Comparison of ENCODE assay signal across 26 cellular contexts in genomic region chr9:92527832-92528536, GRCh38. TPM values are rescaled to one million over a fixed set of nuclear protein-coding genes. Genes with fewer than 3 reads are reported as not detected.
DNase-seq lines count a peak whose midpoint lies in the region; ATAC-seq and TF ChIP-seq lines count a peak whose summit lies in the region.
"Had no signal": no experiment of that assay in that cellular context is flagged by ENCODE, and none has a peak within 500 bp of the region (broad histone marks: within the 10 kb centered on the region; RNA-seq: fewer than 3 reads in every experiment).

No MANE protein-coding gene starts in this region.

- peak overlapping the region; percentile 25 for H3K27ac Mint-ChIP-seq in activated CD4-positive, alpha-beta T cell treated with anti-CD3 and anti-CD28 coated beads, Interleukin-2, amount 10 ng/mL, durations not matched to agents 24 days and 14 days
- no peak overlapping the region for H3K27ac Mint-ChIP-seq in activated CD4-positive, alpha-beta T cell treated with anti-CD3 and anti-CD28 coated beads, Interleukin-2, amount 10 ng/mL, durations not matched to agents 7 days and 5 days
- H3K27ac Mint-ChIP-seq in WTC11, result peak overlapping the region; percentile 38
- H3K27ac Mint-ChIP-seq in nephron progenitor cell, result peak overlapping the region; percentile 87
- H3K27ac Mint-ChIP-seq in activated T-helper 1 cell treated with anti-CD3 and anti-CD28 coated beads, Interleukin-12 subunit alpha, Interleukin-12 subunit beta, Interleukin-2, Interleukin-4 antibody, amounts not matched to agents 30 ng/mL and 10 ng/mL and 1 ng/mL, durations not matched to agents 14 hours and 24 hours and 36 hours, result no peak overlapping the region
- H3K27ac Mint-ChIP-seq: IgD-negative memory B cell had no signal

- H3K4me1 Mint-ChIP-seq in activated CD4-positive, alpha-beta T cell treated with anti-CD3 and anti-CD28 coated beads, Interleukin-2, amount 10 ng/mL, durations not matched to agents 24 days and 14 days, result peaks cover 3% of the 10 kb centered on the region
- H3K4me1 Mint-ChIP-seq in activated CD4-positive, alpha-beta T cell treated with anti-CD3 and anti-CD28 coated beads, Interleukin-2, amount 10 ng/mL, durations not matched to agents 7 days and 5 days, result no peaks in the 10 kb centered on the region
- no peaks in the 10 kb centered on the region for H3K4me1 Mint-ChIP-seq in WTC11
- peaks cover 11% of the 10 kb centered on the region for H3K4me1 Mint-ChIP-seq in nephron progenitor cell
- no peaks in the 10 kb centered on the region for H3K4me1 Mint-ChIP-seq in activated T-helper 1 cell treated with anti-CD3 and anti-CD28 coated beads, Interleukin-12 subunit alpha, Interleukin-12 subunit beta, Interleukin-2, Interleukin-4 antibody, amounts not matched to agents 30 ng/mL and 10 ng/mL and 1 ng/mL, durations not matched to agents 14 hours and 24 hours and 36 hours (ENCODE audit: low read depth)
- H3K4me1 Mint-ChIP-seq: CD4-positive, alpha-beta memory T cell; IgD-negative memory B cell had no signal

- no peak overlapping the region for H3K4me3 Mint-ChIP-seq in activated CD4-positive, alpha-beta T cell treated with anti-CD3 and anti-CD28 coated beads, Interleukin-2, amount 10 ng/mL, durations not matched to agents 24 days and 14 days
- H3K4me3 Mint-ChIP-seq in activated CD4-positive, alpha-beta T cell treated with anti-CD3 and anti-CD28 coated beads, Interleukin-2, amount 10 ng/mL, durations not matched to agents 7 days and 5 days, result no peak overlapping the region
- no peak overlapping the region for H3K4me3 Mint-ChIP-seq in WTC11
- H3K4me3 Mint-ChIP-seq in nephron progenitor cell, result no peak overlapping the region
- H3K4me3 Mint-ChIP-seq in activated T-helper 1 cell treated with anti-CD3 and anti-CD28 coated beads, Interleukin-12 subunit alpha, Interleukin-12 subunit beta, Interleukin-2, Interleukin-4 antibody, amounts not matched to agents 30 ng/mL and 10 ng/mL and 1 ng/mL, durations not matched to agents 14 hours and 24 hours and 36 hours, result no peak overlapping the region
- H3K4me3 Mint-ChIP-seq: CD4-positive, alpha-beta memory T cell; IgD-negative memory B cell had no signal

- ATAC-seq in WTC11, result no peak
- ATAC-seq in heart right ventricle, result peak; percentile 59 to 90 (median 78)
- no peak for ATAC-seq in GM18868 (IDR thresholded peaks at IDR 0.05; ENCODE audit: unreplicated experiment)

- H3K9me3 Mint-ChIP-seq in activated CD4-positive, alpha-beta T cell treated with anti-CD3 and anti-CD28 coated beads, Interleukin-2, amount 10 ng/mL, durations not matched to agents 24 days and 14 days, result no peaks in the 10 kb centered on the region
- H3K9me3 Mint-ChIP-seq in activated CD4-positive, alpha-beta T cell treated with anti-CD3 and anti-CD28 coated beads, Interleukin-2, amount 10 ng/mL, durations not matched to agents 7 days and 5 days, result no peaks in the 10 kb centered on the region
- H3K9me3 Mint-ChIP-seq in WTC11 (no peaks in the 10 kb centered on the region), nephron progenitor cell (peaks cover 8% of the 10 kb centered on the region)
- H3K9me3 Mint-ChIP-seq in activated T-helper 1 cell treated with anti-CD3 and anti-CD28 coated beads, Interleukin-12 subunit alpha, Interleukin-12 subunit beta, Interleukin-2, Interleukin-4 antibody, amounts not matched to agents 30 ng/mL and 10 ng/mL and 1 ng/mL, durations not matched to agents 14 hours and 24 hours and 36 hours, result no peaks in the 10 kb centered on the region

- TF ChIP-seq CTCF in WTC11 (IDR thresholded peaks at IDR 0.05) (no peak), heart right ventricle (IDR thresholded peaks at IDR 0.05) (no peak), nephron progenitor cell (IDR thresholded peaks at IDR 0.05) (no peak)

- peaks cover 2% of the 10 kb centered on the region for H3K36me3 Mint-ChIP-seq in activated CD4-positive, alpha-beta T cell treated with anti-CD3 and anti-CD28 coated beads, Interleukin-2, amount 10 ng/mL, durations not matched to agents 24 days and 14 days (ENCODE audit: low read depth)
- no peaks in the 10 kb centered on the region for H3K36me3 Mint-ChIP-seq in activated CD4-positive, alpha-beta T cell treated with anti-CD3 and anti-CD28 coated beads, Interleukin-2, amount 10 ng/mL, durations not matched to agents 7 days and 5 days (ENCODE audit: low read depth)
- no peaks in the 10 kb centered on the region for H3K36me3 Mint-ChIP-seq in WTC11
- peaks cover 5% of the 10 kb centered on the region for H3K36me3 Mint-ChIP-seq in nephron progenitor cell (ENCODE audit: low read depth)
- H3K36me3 Mint-ChIP-seq in activated T-helper 1 cell treated with anti-CD3 and anti-CD28 coated beads, Interleukin-12 subunit alpha, Interleukin-12 subunit beta, Interleukin-2, Interleukin-4 antibody, amounts not matched to agents 30 ng/mL and 10 ng/mL and 1 ng/mL, durations not matched to agents 14 hours and 24 hours and 36 hours (ENCODE audit: low read depth), result no peaks in the 10 kb centered on the region
- H3K36me3 Mint-ChIP-seq: CD4-positive, alpha-beta memory T cell; IgD-negative memory B cell had no signal

- H3K36me3 ChIP-seq in heart right ventricle, result no peaks in the 10 kb centered on the region

- peaks cover 0 to 31% (median 5%) of the 10 kb centered on the region in 9 donors for H3K4me1 ChIP-seq in heart right ventricle
- H3K4me1 ChIP-seq: BLaER1 treated with 17β-estradiol and CSF1 and Interleukin-3, amounts not matched to agents 10 nM and 100 nM; Caco-2 had no signal

- intact Hi-C loops in activated CD4-positive, alpha-beta T cell treated with anti-CD3 and anti-CD28 coated beads, Interleukin-2, amount 10 ng/mL, durations not matched to agents 24 days and 14 days (cut with micrococcal nuclease), result no loop called here
- intact Hi-C loops in heart right ventricle (cut with DNase I), result loop anchor here in 1 of 10 donors (2.0 kb wide), 1 partner anchor 47 kb away; no protein-coding TSS in a partner anchor
- intact Hi-C loops in activated T-helper 1 cell treated with anti-CD3 and anti-CD28 coated beads, Interleukin-12 subunit alpha, Interleukin-12 subunit beta, Interleukin-2, Interleukin-4 antibody, amounts not matched to agents 30 ng/mL and 10 ng/mL and 1 ng/mL, durations not matched to agents 14 hours and 24 hours and 36 hours (cut with micrococcal nuclease), result no loop called here

- peaks cover 0 to 35% (median 2%) of the 10 kb centered on the region in 11 donors for H3K9me3 ChIP-seq in heart right ventricle
- H3K9me3 ChIP-seq: Caco-2 had no signal

- no peaks in the 10 kb centered on the region for H3K27me3 Mint-ChIP-seq in activated CD4-positive, alpha-beta T cell treated with anti-CD3 and anti-CD28 coated beads, Interleukin-2, amount 10 ng/mL, durations not matched to agents 24 days and 14 days
- H3K27me3 Mint-ChIP-seq in activated CD4-positive, alpha-beta T cell treated with anti-CD3 and anti-CD28 coated beads, Interleukin-2, amount 10 ng/mL, durations not matched to agents 7 days and 5 days, result no peaks in the 10 kb centered on the region
- H3K27me3 Mint-ChIP-seq in WTC11 (ENCODE audit: low read depth) (no peaks in the 10 kb centered on the region), nephron progenitor cell (ENCODE audit: low read depth, poor library complexity) (no peaks in the 10 kb centered on the region)
- H3K27me3 Mint-ChIP-seq in activated T-helper 1 cell treated with anti-CD3 and anti-CD28 coated beads, Interleukin-12 subunit alpha, Interleukin-12 subunit beta, Interleukin-2, Interleukin-4 antibody, amounts not matched to agents 30 ng/mL and 10 ng/mL and 1 ng/mL, durations not matched to agents 14 hours and 24 hours and 36 hours (ENCODE audit: insufficient read depth), result no peaks in the 10 kb centered on the region
- H3K27me3 Mint-ChIP-seq: CD4-positive, alpha-beta memory T cell; IgD-negative memory B cell had no signal

- DNase-seq in activated CD4-positive, alpha-beta T cell treated with anti-CD3 and anti-CD28 coated beads, Interleukin-2, amount 10 ng/mL, durations not matched to agents 24 days and 14 days, result no peak
- no peak for DNase-seq in activated CD4-positive, alpha-beta T cell treated with anti-CD3 and anti-CD28 coated beads, Interleukin-2, amount 10 ng/mL, durations not matched to agents 7 days and 5 days
- DNase-seq in WTC11 (ENCODE audit: low spot score) (no peak), heart right ventricle (peak in 1 of 2 donors; percentile 15), nephron progenitor cell (no peak), HPDE6-E6E7 (ENCODE audit: extremely low spot score) (no peak)
- DNase-seq in activated T-helper 1 cell treated with anti-CD3 and anti-CD28 coated beads, Interleukin-12 subunit alpha, Interleukin-12 subunit beta, Interleukin-2, Interleukin-4 antibody, amounts not matched to agents 30 ng/mL and 10 ng/mL and 1 ng/mL, durations not matched to agents 14 hours and 24 hours and 36 hours (ENCODE audit: low spot score), result no peak
- DNase-seq: 8988T; Caco-2; CD4-positive, alpha-beta memory T cell; DMS 273 treated with DMSO at 0.1 percent for 48 hours; DMS79 treated with DMSO at 0.1 percent for 48 hours; GOT3; HCEC 1CT; MV-4-11; NCI-H1105 treated with DMSO at 0.1 percent for 48 hours; NCI-H2029 treated with DMSO at 0.1 percent for 48 hours; NCI-H345; NCI-H524; NCI-H774; SHP77 had no signal

- 62 to 65% methylated on average over 4 of the region's 4 CpGs for WGBS in heart right ventricle, 2 donors

- H3K4me3 ChIP-seq in heart right ventricle, result peak overlapping the region in 1 of 10 donors; percentile 13
- H3K4me3 ChIP-seq: BLaER1 treated with 17β-estradiol and CSF1 and Interleukin-3, amounts not matched to agents 10 nM and 100 nM; SK-N-MC had no signal

- CTCF ChIA-PET in activated CD4-positive, alpha-beta T cell treated with anti-CD3 and anti-CD28 coated beads, Interleukin-2, amount 10 ng/mL, durations not matched to agents 7 days and 5 days (lab: Charles Lee), result no interaction called here
- CTCF ChIA-PET in WTC11 (lab: Charles Lee), result no interaction called here

- peak overlapping the region in 8 of 10 donors; percentile 22 to 83 (median 54) for H3K27ac ChIP-seq in heart right ventricle
- H3K27ac ChIP-seq: BLaER1 treated with 17β-estradiol and CSF1 and Interleukin-3, amounts not matched to agents 10 nM and 100 nM; SK-N-MC had no signal

- POLR2A ChIA-PET in activated CD4-positive, alpha-beta T cell treated with anti-CD3 and anti-CD28 coated beads, Interleukin-2, amount 10 ng/mL, durations not matched to agents 7 days and 5 days (lab: Charles Lee), result no interaction called here
- POLR2A ChIA-PET in WTC11 (lab: Charles Lee), result no interaction called here

- H3K27me3 ChIP-seq in heart right ventricle, result no peaks in the 10 kb centered on the region
- H3K27me3 ChIP-seq: BLaER1 treated with 17β-estradiol and CSF1 and Interleukin-3, amounts not matched to agents 10 nM and 100 nM had no signal

RNA-seq across cellular contexts. Expression of gene ECM2, which starts 7.8 kb away (rescaled TPM):
- total RNA-seq in activated CD4-positive, alpha-beta T cell treated with anti-CD3 and anti-CD28 coated beads, Interleukin-2, amount 10 ng/mL, durations not matched to agents 24 days and 14 days, result not detected in 2 replicates
- total RNA-seq in activated CD4-positive, alpha-beta T cell treated with anti-CD3 and anti-CD28 coated beads, Interleukin-2, amount 10 ng/mL, durations not matched to agents 7 days and 5 days, result not detected
- total RNA-seq in WTC11 (2021) (not detected in 3 replicates), heart right ventricle (10 to 100 TPM in 3 of 10 donors, 1 to 10 TPM in 7; 4.2 to 14.9 (median 9.2) TPM)
- polyA plus RNA-seq in heart right ventricle, result 1 to 10 TPM; 2.1 to 8.0 TPM
- not detected in 2 replicates for total RNA-seq in activated T-helper 1 cell treated with anti-CD3 and anti-CD28 coated beads, Interleukin-12 subunit alpha, Interleukin-12 subunit beta, Interleukin-2, Interleukin-4 antibody, amounts not matched to agents 30 ng/mL and 10 ng/mL and 1 ng/mL, durations not matched to agents 14 hours and 24 hours and 36 hours
- total RNA-seq: Caco-2; CD4-positive, alpha-beta memory T cell; OCI-LY7 had no signal
- polyA plus RNA-seq: CD4-positive, alpha-beta memory T cell; IgD-negative memory B cell had no signal

RNA-seq across cellular contexts. Expression of gene ASPN, which starts 45.7 kb away (rescaled TPM):
- not detected in 2 replicates for total RNA-seq in activated CD4-positive, alpha-beta T cell treated with anti-CD3 and anti-CD28 coated beads, Interleukin-2, amount 10 ng/mL, durations not matched to agents 24 days and 14 days
- not detected for total RNA-seq in activated CD4-positive, alpha-beta T cell treated with anti-CD3 and anti-CD28 coated beads, Interleukin-2, amount 10 ng/mL, durations not matched to agents 7 days and 5 days
- not detected in 3 replicates for total RNA-seq in WTC11 (2021)
- 10 to 100 TPM in 8 of 10 donors, 1 to 10 TPM in 2; 2.3 to 29.6 (median 19.4) TPM for total RNA-seq in heart right ventricle
- polyA plus RNA-seq in heart right ventricle, result 10 to 100 TPM in 1 of 2 donors, 1 to 10 TPM in 1; 3.2 to 11.4 TPM
- not detected in 2 replicates for total RNA-seq in activated T-helper 1 cell treated with anti-CD3 and anti-CD28 coated beads, Interleukin-12 subunit alpha, Interleukin-12 subunit beta, Interleukin-2, Interleukin-4 antibody, amounts not matched to agents 30 ng/mL and 10 ng/mL and 1 ng/mL, durations not matched to agents 14 hours and 24 hours and 36 hours
- total RNA-seq: Caco-2; CD4-positive, alpha-beta memory T cell; OCI-LY7 had no signal
- polyA plus RNA-seq: CD4-positive, alpha-beta memory T cell; IgD-negative memory B cell had no signal

Comparison
In these comparisons a context has a peak if more than half of its experiments do, and no peak if none do; other contexts are left out.
1. H3K27ac Mint-ChIP-seq: peak in activated CD4-positive, alpha-beta T cell treated with anti-CD3 and anti-CD28 coated beads, Interleukin-2, amount 10 ng/mL, durations not matched to agents 24 days and 14 days (single experiment), WTC11 (single experiment) and nephron progenitor cell (single experiment); none in activated CD4-positive, alpha-beta T cell treated with anti-CD3 and anti-CD28 coated beads, Interleukin-2, amount 10 ng/mL, durations not matched to agents 7 days and 5 days (single experiment) and activated T-helper 1 cell treated with anti-CD3 and anti-CD28 coated beads, Interleukin-12 subunit alpha, Interleukin-12 subunit beta, Interleukin-2, Interleukin-4 antibody, amounts not matched to agents 30 ng/mL and 10 ng/mL and 1 ng/mL, durations not matched to agents 14 hours and 24 hours and 36 hours (single experiment).
2. ATAC-seq: peak in heart right ventricle (8 of 8); none in WTC11 (single experiment) and GM18868 (single experiment).